ENCODE assay signal across 1 cellular context in genomic region chr16:29961479-29962343, GRCh38.
TF ChIP-seq lines count a peak whose summit lies in the region.

Gene TMEM219 (plus strand): TSS chr16:29962079. CDS start chr16:29963144, 1,065 bp downstream.

TF ChIP-seq in IMR-90, 13 proteins besides CTCF, POLR2A, EP300 and RAD21 (continued from another document):
- TF ChIP-seq ELK1 (IDR thresholded peaks at IDR 0.05; ENCODE audit: borderline replicate concordance, low read depth, low read length) (no peak), RCOR1 (IDR thresholded peaks at IDR 0.05; ENCODE audit: insufficient replicate concordance, low read length) (no peak), USF2 (IDR thresholded peaks at IDR 0.05; ENCODE audit: low read depth, low read length) (peak; percentile 58), CEBPB (IDR thresholded peaks at IDR 0.05; ENCODE audit: low read depth, low read length) (no peak), MXI1 (IDR thresholded peaks at IDR 0.05; ENCODE audit: borderline replicate concordance, low read depth, low read length) (peak; percentile 38; the same call in 1 of the 2 replicates)
TF ChIP-seq in IMR-90: peak in this region for 4.
